29 cellular contexts compared by ENCODE assay signal in genomic region chr15:92232876-92233275, GRCh38.
"Had no signal": no experiment of that assay in that cellular context is flagged by ENCODE, and none has a peak within 500 bp of the region (broad histone marks: within the 10 kb centered on the region; RNA-seq: fewer than 3 reads in every experiment).

No MANE protein-coding gene starts in this region.

- FAIRE-seq: colon, endometrium, endothelial cell of umbilical vein, frontal cortex had no signal

- H3K27me3 ChIP-seq: colonic mucosa, gastrocnemius medialis had no signal

- H3K27ac Mint-ChIP-seq: dendritic cell treated with granulocyte-macrophage colony-stimulating factor and Interleukin-4, amounts not matched to agents 40 ng/mL and 50 ng/mL, for 4 days; effector memory CD8-positive, alpha-beta T cell; endodermal cell had no signal

- H3K27me3 Mint-ChIP-seq: dendritic cell treated with granulocyte-macrophage colony-stimulating factor and Interleukin-4, amounts not matched to agents 40 ng/mL and 50 ng/mL, for 4 days had no signal

- H3K9me3 Mint-ChIP-seq: dendritic cell treated with granulocyte-macrophage colony-stimulating factor and Interleukin-4, amounts not matched to agents 40 ng/mL and 50 ng/mL, for 4 days; effector memory CD8-positive, alpha-beta T cell had no signal

- DNase-seq: colonic mucosa; cortex of kidney; dermis blood vessel endothelial cell; dorsolateral prefrontal cortex; effector CD4-positive, alpha-beta T cell; effector CD8-positive, alpha-beta T cell; effector memory CD4-positive, alpha-beta T cell; effector memory CD8-positive, alpha-beta T cell; endodermal cell; erythroblast; esophagus squamous epithelium; foreskin fibroblast; foreskin keratinocyte; foreskin melanocyte; gastrocnemius medialis; glutamatergic neuron; head of caudate nucleus; heart left ventricle; heart right ventricle had no signal

- H3K9me3 ChIP-seq: colonic mucosa, esophagus squamous epithelium, gastrocnemius medialis had no signal

- H3K27ac ChIP-seq: colonic mucosa, coronary artery, dorsolateral prefrontal cortex, epithelial cell of prostate, esophagus muscularis mucosa, esophagus squamous epithelium, foreskin keratinocyte, gastrocnemius medialis, gastroesophageal sphincter, heart left ventricle, heart right ventricle had no signal

- H3K4me3 Mint-ChIP-seq: dendritic cell treated with granulocyte-macrophage colony-stimulating factor and Interleukin-4, amounts not matched to agents 40 ng/mL and 50 ng/mL, for 4 days; effector memory CD8-positive, alpha-beta T cell; endodermal cell had no signal

- ATAC-seq: effector memory CD8-positive, alpha-beta T cell; esophagus mucosa; foreskin keratinocyte; gastrocnemius medialis; gastroesophageal sphincter; heart left ventricle had no signal

- H3K36me3 ChIP-seq: colonic mucosa, esophagus muscularis mucosa, esophagus squamous epithelium, gastrocnemius medialis, gastroesophageal sphincter, heart left ventricle, heart right ventricle had no signal

- H3K4me3 ChIP-seq: colonic mucosa, coronary artery, dorsolateral prefrontal cortex, esophagus muscularis mucosa, esophagus squamous epithelium, gastrocnemius medialis, gastroesophageal sphincter, heart left ventricle, heart right ventricle had no signal

- H3K4me1 Mint-ChIP-seq: endodermal cell had no signal

- H3K4me1 ChIP-seq: colonic mucosa, esophagus muscularis mucosa, esophagus squamous epithelium, foreskin keratinocyte, gastrocnemius medialis, gastroesophageal sphincter, heart left ventricle, heart right ventricle had no signal
